ENCODE assay signal across 9 cellular contexts in genomic region chr2:201406077-201406662, GRCh38. TPM values are rescaled to one million over a fixed set of nuclear protein-coding genes. Genes with fewer than 3 reads are reported as not detected.
DNase-seq lines count a peak whose midpoint lies in the region; ATAC-seq and TF ChIP-seq lines count a peak whose summit lies in the region.
"Had no signal": no experiment of that assay in that cellular context is flagged by ENCODE, and none has a peak within 500 bp of the region (broad histone marks: within the 10 kb centered on the region; RNA-seq: fewer than 3 reads in every experiment).

No MANE protein-coding gene starts in this region.

- H3K27ac ChIP-seq in VCaP (peak overlapping the region; percentile 88), left ventricle myocardium inferior (replicated peaks) (peak overlapping the region; percentile 84), transverse colon (peak overlapping the region; percentile 31 to 76 (median 49))
- H3K27ac ChIP-seq: parathyroid adenoma had no signal

- TF ChIP-seq POLR2A in transverse colon (IDR thresholded peaks at IDR 0.05): no peak

- no peaks in the 10 kb centered on the region for H3K27me3 ChIP-seq in left ventricle myocardium inferior (ENCODE audit: low read depth)
- no peaks in the 10 kb centered on the region for H3K27me3 ChIP-seq in transverse colon

- no peak for TF ChIP-seq EP300 in transverse colon (IDR thresholded peaks at IDR 0.05; ENCODE audit: low read depth)

- no peak for DNase-seq in activated T-cell treated with anti-CD3 and anti-CD28 coated beads, Interleukin-2, amount 50 U/mL, for 24 hours
- no peak for DNase-seq in activated T-cell treated with anti-CD3 and anti-CD28 coated beads, Interleukin-2, amount 50 U/mL, for 1 hour
- no peak for DNase-seq in left ventricle myocardium inferior
- no peak for DNase-seq in transverse colon

- H3K4me1 Mint-ChIP-seq in activated T-cell treated with anti-CD3 and anti-CD28 coated beads, Interleukin-2, amount 50 U/mL, for 24 hours (ENCODE audit: low read depth): peaks cover 51% of the 10 kb centered on the region

- H3K4me3 ChIP-seq in left ventricle myocardium inferior (peak overlapping the region; percentile 55), transverse colon (no peak overlapping the region)

- peak overlapping the region; percentile 37 for H3K27ac Mint-ChIP-seq in activated T-cell treated with anti-CD3 and anti-CD28 coated beads, Interleukin-2, amount 50 U/mL, for 24 hours

- H3K4me3 Mint-ChIP-seq in activated T-cell treated with anti-CD3 and anti-CD28 coated beads, Interleukin-2, amount 50 U/mL, for 24 hours: no peak overlapping the region

- ATAC-seq in HG02970 (IDR thresholded peaks at IDR 0.05; ENCODE audit: low FRiP score, unreplicated experiment) (no peak), HG03571 (IDR thresholded peaks at IDR 0.05; ENCODE audit: unreplicated experiment) (no peak), GM21447 (IDR thresholded peaks at IDR 0.05; ENCODE audit: unreplicated experiment) (no peak)

- H3K36me3 Mint-ChIP-seq in activated T-cell treated with anti-CD3 and anti-CD28 coated beads, Interleukin-2, amount 50 U/mL, for 24 hours (ENCODE audit: low read depth): peaks cover 42% of the 10 kb centered on the region

- no peaks in the 10 kb centered on the region for H3K9me3 Mint-ChIP-seq in activated T-cell treated with anti-CD3 and anti-CD28 coated beads, Interleukin-2, amount 50 U/mL, for 24 hours

- WGBS in transverse colon (ENCODE audit: low coverage in 1 of 2), 2 donors: 17 to 19% methylated on average over 3 of the region's 3 CpGs

- H3K4me1 ChIP-seq in left ventricle myocardium inferior (peaks cover 90% of the 10 kb centered on the region), transverse colon (peaks cover 13 to 51% (median 24%) of the 10 kb centered on the region in 4 donors)

- no peak for TF ChIP-seq CTCF in VCaP (conservative IDR thresholded peaks at IDR 0.05)
- no peak for TF ChIP-seq CTCF in left ventricle myocardium inferior (IDR thresholded peaks at IDR 0.05; ENCODE audit: borderline replicate concordance)
- TF ChIP-seq CTCF in transverse colon (IDR thresholded peaks at IDR 0.05): no peak

- no peaks in the 10 kb centered on the region for H3K9me3 ChIP-seq in left ventricle myocardium inferior (replicated peaks)
- no peaks in the 10 kb centered on the region for H3K9me3 ChIP-seq in transverse colon

- intact Hi-C loops in left ventricle myocardium inferior (cut with micrococcal nuclease) (no loop called here), transverse colon (cut with DNase I; ENCODE audit: low total_unique reads) (no loop called here)

- in situ Hi-C loops in transverse colon (cut with MboI; ENCODE audit: low pct_ligation_motif_present in 1 of 4, low pct_unique_long_range_greater_than_20kb in 1 of 4, low sequenced_read_pairs in 3 of 4): no loop called here

- no peaks in the 10 kb centered on the region for H3K27me3 Mint-ChIP-seq in activated T-cell treated with anti-CD3 and anti-CD28 coated beads, Interleukin-2, amount 50 U/mL, for 24 hours

- peaks cover 4% of the 10 kb centered on the region for H3K36me3 ChIP-seq in left ventricle myocardium inferior
- H3K36me3 ChIP-seq in transverse colon: no peaks in the 10 kb centered on the region

RNA-seq across cellular contexts. Expression of gene TRAK2, which starts 45.1 kb away (rescaled TPM):
- total RNA-seq in left ventricle myocardium inferior (169 TPM), transverse colon (10 to 100 TPM; 41.5 to 78.9 (median 54.5) TPM)

RNA-seq across cellular contexts. Expression of gene STRADB, which starts 45.4 kb away (rescaled TPM):
- total RNA-seq in left ventricle myocardium inferior (57.5 TPM), transverse colon (100 to 1,000 TPM in 2 of 4 donors, 10 to 100 TPM in 2; 36.2 to 175 (median 98.5) TPM)

RNA-seq across cellular contexts. Expression of gene FLACC1, which starts 49.0 kb away (rescaled TPM):
- total RNA-seq in left ventricle myocardium inferior (11.8 TPM), transverse colon (1 to 10 TPM in 3 of 4 donors, not detected in 1; 1.6 to 5.2 (median 4.3) TPM)
